In genomic region chr12:4366090-4366489, GRCh38 we compare ENCODE assay signal across 41 cellular contexts. TPM values are rescaled to one million over a fixed set of nuclear protein-coding genes. Genes with fewer than 3 reads are reported as not detected.
"Had no signal": no experiment of that assay in that cellular context is flagged by ENCODE, and none has a peak within 500 bp of the region (broad histone marks: within the 10 kb centered on the region; RNA-seq: fewer than 3 reads in every experiment).

No MANE protein-coding gene starts in this region.

- H3K9me3 ChIP-seq: adrenal gland, body of pancreas, esophagus squamous epithelium, gastrocnemius medialis, heart left ventricle had no signal

- H3K27ac ChIP-seq: adrenal gland, body of pancreas, epithelial cell of prostate, esophagus squamous epithelium, gastrocnemius medialis, heart left ventricle had no signal

- H3K4me1 ChIP-seq: adrenal gland, body of pancreas, esophagus squamous epithelium, gastrocnemius medialis, heart left ventricle had no signal

- H3K27ac Mint-ChIP-seq: activated CD4-positive, alpha-beta memory T cell treated with anti-CD3 and anti-CD28 coated beads for 36 hours; activated CD4-positive, alpha-beta T cell treated with anti-CD3 and anti-CD28 coated beads for 36 hours; activated CD4-positive, alpha-beta T cell treated with anti-CD3 and anti-CD28 coated beads, Interleukin-2, amount 10 ng/mL, durations not matched to agents 24 days and 14 days; activated CD8-positive, alpha-beta memory T cell treated with anti-CD3 and anti-CD28 coated beads, Interleukin-2, amount 10 ng/mL, durations not matched to agents 7 days and 5 days; activated CD8-positive, alpha-beta T cell treated with anti-CD3 and anti-CD28 coated beads, Interleukin-2, amount 10 ng/mL, durations not matched to agents 7 days and 5 days; activated naive CD4-positive, alpha-beta T cell treated with anti-CD3 and anti-CD28 coated beads for 36 hours; activated naive CD4-positive, alpha-beta T cell treated with anti-CD3 and anti-CD28 coated beads, Interleukin-2, amount 50 U/mL, for 24 hours; activated naive CD8-positive, alpha-beta T cell treated with anti-CD3 and anti-CD28 coated beads for 36 hours; activated naive CD8-positive, alpha-beta T cell treated with anti-CD3 and anti-CD28 coated beads, Interleukin-2, amount 50 U/mL, for 24 hours; activated T-helper 1 cell treated with anti-CD3 and anti-CD28 coated beads, Interleukin-12 subunit alpha, Interleukin-12 subunit beta, Interleukin-2, Interleukin-4 antibody, amounts not matched to agents 30 ng/mL and 10 ng/mL and 1 ng/mL, durations not matched to agents 14 hours and 24 hours and 36 hours; activated T-helper 2 cell treated with anti-CD3 and anti-CD28 coated beads, Interferon-gamma antibody, Interleukin-2, Interleukin-4, amounts not matched to agents 10 μg/mL and 5 μg/mL and 100 μg/mL, durations not matched to agents 14 hours and 24 hours and 36 hours; effector memory CD8-positive, alpha-beta T cell; T-helper 17 cell; T-helper 2 cell treated with Interferon-gamma antibody and Interleukin-4, amounts not matched to agents 5 μg/mL and 100 μg/mL, for 36 hours had no signal

- H3K4me1 Mint-ChIP-seq: activated CD4-positive, alpha-beta T cell treated with anti-CD3 and anti-CD28 coated beads for 36 hours; activated CD4-positive, alpha-beta T cell treated with anti-CD3 and anti-CD28 coated beads, Interleukin-2, amount 10 ng/mL, durations not matched to agents 24 days and 14 days; activated CD8-positive, alpha-beta memory T cell treated with anti-CD3 and anti-CD28 coated beads, Interleukin-2, amount 10 ng/mL, durations not matched to agents 7 days and 5 days; activated naive CD4-positive, alpha-beta T cell treated with anti-CD3 and anti-CD28 coated beads, Interleukin-2, amount 50 U/mL, for 24 hours; activated naive CD8-positive, alpha-beta T cell treated with anti-CD3 and anti-CD28 coated beads for 36 hours; activated naive CD8-positive, alpha-beta T cell treated with anti-CD3 and anti-CD28 coated beads, Interleukin-2, amount 50 U/mL, for 24 hours; T-helper 17 cell had no signal

- H3K36me3 Mint-ChIP-seq: activated CD4-positive, alpha-beta memory T cell treated with anti-CD3 and anti-CD28 coated beads for 36 hours; activated CD8-positive, alpha-beta memory T cell treated with anti-CD3 and anti-CD28 coated beads, Interleukin-2, amount 10 ng/mL, durations not matched to agents 7 days and 5 days; activated naive CD4-positive, alpha-beta T cell treated with anti-CD3 and anti-CD28 coated beads, Interleukin-2, amount 50 U/mL, for 24 hours; activated naive CD8-positive, alpha-beta T cell treated with anti-CD3 and anti-CD28 coated beads for 36 hours had no signal

- H3K4me3 Mint-ChIP-seq: activated CD4-positive, alpha-beta memory T cell treated with anti-CD3 and anti-CD28 coated beads for 36 hours; activated CD4-positive, alpha-beta T cell treated with anti-CD3 and anti-CD28 coated beads for 36 hours; activated CD4-positive, alpha-beta T cell treated with anti-CD3 and anti-CD28 coated beads, Interleukin-2, amount 10 ng/mL, durations not matched to agents 24 days and 14 days; activated CD8-positive, alpha-beta memory T cell treated with anti-CD3 and anti-CD28 coated beads, Interleukin-2, amount 10 ng/mL, durations not matched to agents 7 days and 5 days; activated CD8-positive, alpha-beta T cell treated with anti-CD3 and anti-CD28 coated beads, Interleukin-2, amount 10 ng/mL, durations not matched to agents 7 days and 5 days; activated naive CD4-positive, alpha-beta T cell treated with anti-CD3 and anti-CD28 coated beads for 36 hours; activated naive CD4-positive, alpha-beta T cell treated with anti-CD3 and anti-CD28 coated beads, Interleukin-2, amount 50 U/mL, for 24 hours; activated naive CD8-positive, alpha-beta T cell treated with anti-CD3 and anti-CD28 coated beads for 36 hours; activated naive CD8-positive, alpha-beta T cell treated with anti-CD3 and anti-CD28 coated beads, Interleukin-2, amount 50 U/mL, for 24 hours; activated T-helper 1 cell treated with anti-CD3 and anti-CD28 coated beads, Interleukin-12 subunit alpha, Interleukin-12 subunit beta, Interleukin-2, Interleukin-4 antibody, amounts not matched to agents 30 ng/mL and 10 ng/mL and 1 ng/mL, durations not matched to agents 14 hours and 24 hours and 36 hours; effector memory CD8-positive, alpha-beta T cell; T-helper 17 cell; T-helper 2 cell treated with Interferon-gamma antibody and Interleukin-4, amounts not matched to agents 5 μg/mL and 100 μg/mL, for 36 hours had no signal

- H3K9me3 Mint-ChIP-seq: activated CD4-positive, alpha-beta memory T cell treated with anti-CD3 and anti-CD28 coated beads for 36 hours; activated CD4-positive, alpha-beta T cell treated with anti-CD3 and anti-CD28 coated beads, Interleukin-2, amount 10 ng/mL, durations not matched to agents 24 days and 14 days; activated naive CD4-positive, alpha-beta T cell treated with anti-CD3 and anti-CD28 coated beads for 36 hours; activated naive CD4-positive, alpha-beta T cell treated with anti-CD3 and anti-CD28 coated beads, Interleukin-2, amount 50 U/mL, for 24 hours; activated naive CD8-positive, alpha-beta T cell treated with anti-CD3 and anti-CD28 coated beads for 36 hours; activated naive CD8-positive, alpha-beta T cell treated with anti-CD3 and anti-CD28 coated beads, Interleukin-2, amount 50 U/mL, for 24 hours; activated T-helper 1 cell treated with anti-CD3 and anti-CD28 coated beads, Interleukin-12 subunit alpha, Interleukin-12 subunit beta, Interleukin-2, Interleukin-4 antibody, amounts not matched to agents 30 ng/mL and 10 ng/mL and 1 ng/mL, durations not matched to agents 14 hours and 24 hours and 36 hours; activated T-helper 2 cell treated with anti-CD3 and anti-CD28 coated beads, Interferon-gamma antibody, Interleukin-2, Interleukin-4, amounts not matched to agents 10 μg/mL and 5 μg/mL and 100 μg/mL, durations not matched to agents 14 hours and 24 hours and 36 hours; effector memory CD8-positive, alpha-beta T cell; T-helper 2 cell treated with Interferon-gamma antibody and Interleukin-4, amounts not matched to agents 5 μg/mL and 100 μg/mL, for 36 hours had no signal

- H3K36me3 ChIP-seq: adrenal gland, esophagus squamous epithelium, gastrocnemius medialis, heart left ventricle had no signal

- H3K4me3 ChIP-seq: adrenal gland, body of pancreas, esophagus squamous epithelium, gastrocnemius medialis, heart left ventricle had no signal

- H3K27me3 ChIP-seq: adrenal gland, body of pancreas, gastrocnemius medialis had no signal

- DNase-seq: activated CD4-positive, alpha-beta memory T cell treated with anti-CD3 and anti-CD28 coated beads for 36 hours; activated CD4-positive, alpha-beta T cell treated with anti-CD3 and anti-CD28 coated beads for 36 hours; activated CD4-positive, alpha-beta T cell treated with anti-CD3 and anti-CD28 coated beads, Interleukin-2, amount 10 ng/mL, durations not matched to agents 24 days and 14 days; activated CD4-positive, CD25-positive, alpha-beta regulatory T cell; activated CD4-positive, CD25-positive, alpha-beta regulatory T cell treated with anti-CD3 and anti-CD28 coated beads, Interleukin-2, amount 50 U/mL, for 72 hours; activated CD8-positive, alpha-beta memory T cell treated with anti-CD3 and anti-CD28 coated beads, Interleukin-2, amount 10 ng/mL, durations not matched to agents 7 days and 5 days; activated CD8-positive, alpha-beta memory T cell treated with anti-CD3 and anti-CD28 coated beads, Interleukin-2, amount 50 U/mL, for 4 hours; activated CD8-positive, alpha-beta T cell treated with anti-CD3 and anti-CD28 coated beads, Interleukin-2, amount 10 ng/mL, durations not matched to agents 7 days and 5 days; activated effector memory CD4-positive, alpha-beta T cell treated with anti-CD3 and anti-CD28 coated beads, Interleukin-2, amount 50 U/mL, for 16 hours; activated naive CD4-positive, alpha-beta T cell treated with anti-CD3 and anti-CD28 coated beads for 36 hours; activated naive CD8-positive, alpha-beta T cell treated with anti-CD3 and anti-CD28 coated beads for 36 hours; activated naive CD8-positive, alpha-beta T cell treated with anti-CD3 and anti-CD28 coated beads, Interleukin-2, amount 50 U/mL, for 24 hours; activated T-cell treated with anti-CD3 and anti-CD28 coated beads, Interleukin-2, amount 50 U/mL, for 1 hour; activated T-cell treated with anti-CD3 and anti-CD28 coated beads, Interleukin-2, amount 50 U/mL, for 48 hours; adrenal gland; amygdala; aorta; body of pancreas; caudate nucleus; cortex of kidney; dermis blood vessel endothelial cell; effector CD4-positive, alpha-beta T cell; effector memory CD8-positive, alpha-beta T cell; esophagus squamous epithelium; gastrocnemius medialis; glutamatergic neuron; heart left ventricle; T-helper 1 cell; T-helper 17 cell; T1000 had no signal

RNA-seq across cellular contexts. Expression of gene FGF23, which starts 13.4 kb away (rescaled TPM):
- total RNA-seq: activated CD4-positive, alpha-beta memory T cell treated with anti-CD3 and anti-CD28 coated beads for 36 hours; activated CD4-positive, alpha-beta T cell treated with anti-CD3 and anti-CD28 coated beads for 36 hours; activated CD4-positive, alpha-beta T cell treated with anti-CD3 and anti-CD28 coated beads, Interleukin-2, amount 10 ng/mL, durations not matched to agents 24 days and 14 days; activated CD8-positive, alpha-beta memory T cell treated with anti-CD3 and anti-CD28 coated beads for 36 hours; activated CD8-positive, alpha-beta memory T cell treated with anti-CD3 and anti-CD28 coated beads, Interleukin-2, amount 10 ng/mL, durations not matched to agents 7 days and 5 days; activated CD8-positive, alpha-beta T cell treated with anti-CD3 and anti-CD28 coated beads, Interleukin-2, amount 10 ng/mL, durations not matched to agents 7 days and 5 days; activated naive CD4-positive, alpha-beta T cell treated with anti-CD3 and anti-CD28 coated beads for 36 hours; activated naive CD8-positive, alpha-beta T cell treated with anti-CD3 and anti-CD28 coated beads for 36 hours; activated T-helper 1 cell treated with anti-CD3 and anti-CD28 coated beads, Interleukin-12 subunit alpha, Interleukin-12 subunit beta, Interleukin-2, Interleukin-4 antibody, amounts not matched to agents 30 ng/mL and 10 ng/mL and 1 ng/mL, durations not matched to agents 14 hours and 24 hours and 36 hours; activated T-helper 2 cell treated with anti-CD3 and anti-CD28 coated beads, Interferon-gamma antibody, Interleukin-2, Interleukin-4, amounts not matched to agents 10 μg/mL and 5 μg/mL and 100 μg/mL, durations not matched to agents 14 hours and 24 hours and 36 hours; aorta; body of pancreas; chondrocyte; dermis blood vessel endothelial cell; endothelial cell of umbilical vein; esophagus squamous epithelium; fibroblast of lung; fibroblast of villous mesenchyme; gastrocnemius medialis; T-helper 17 cell had no signal
- polyA plus RNA-seq: aorta, endothelial cell of umbilical vein, esophagus, fibroblast of lung had no signal
